ENCODE assay signal across 8 cellular contexts in the genomic region with DNA sequence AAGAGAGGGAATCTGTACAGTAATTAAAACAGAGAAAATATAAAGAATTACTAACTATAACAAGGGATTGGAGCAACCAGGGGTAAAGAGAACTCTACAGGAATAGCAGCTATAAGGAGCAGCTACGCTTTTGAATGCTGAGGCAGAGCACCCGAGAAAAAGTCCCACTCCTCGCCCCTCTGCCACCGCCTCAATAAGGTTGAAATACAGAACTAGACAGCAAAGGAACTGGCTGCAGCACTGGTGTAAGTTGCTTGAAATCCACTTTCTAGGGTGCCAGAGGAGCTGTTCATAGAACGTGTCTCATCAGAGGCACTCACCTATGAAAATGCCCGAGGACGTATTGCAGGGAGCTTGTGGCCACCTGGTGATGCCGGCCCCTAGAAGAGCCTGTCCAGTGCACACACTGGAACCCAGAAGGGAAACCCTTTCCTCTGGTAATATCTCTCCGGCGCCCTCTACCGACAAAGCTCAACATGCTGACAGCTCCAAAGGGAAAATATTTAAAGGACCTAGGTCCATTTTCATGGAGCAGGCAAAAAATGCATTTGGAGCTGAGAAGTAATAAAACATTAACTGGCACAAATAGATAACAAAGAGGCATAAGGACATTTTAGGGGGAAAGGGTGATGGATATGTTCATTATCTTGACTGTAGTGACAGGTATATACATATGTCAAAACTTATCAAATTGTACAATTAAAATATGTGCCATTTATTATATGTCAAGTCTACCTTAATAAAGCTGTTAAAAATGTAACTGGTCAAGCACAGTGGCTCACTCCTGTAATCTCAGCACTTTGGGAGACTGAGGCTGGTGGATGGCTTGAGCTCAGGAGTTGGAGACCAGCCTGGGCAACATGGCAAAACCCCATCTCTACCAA.
DNase-seq lines count a peak whose midpoint lies in the region; ATAC-seq and TF ChIP-seq lines count a peak whose summit lies in the region.

No MANE protein-coding gene starts in this region.

- no peaks in the 10 kb centered on the region for H3K36me3 ChIP-seq in heart right ventricle

- no peaks in the 10 kb centered on the region for H3K9me3 ChIP-seq in heart right ventricle

- no peaks in the 10 kb centered on the region for H3K4me1 ChIP-seq in heart right ventricle

- ATAC-seq in HG03039 (IDR thresholded peaks at IDR 0.05; ENCODE audit: unreplicated experiment) (peak; percentile 76), heart right ventricle (peak in 6 of 8 donors; percentile 25 to 74 (median 52)), HG02678 (IDR thresholded peaks at IDR 0.05; ENCODE audit: unreplicated experiment) (no peak)

- 40 to 44% methylated on average over 11 of the region's 11 CpGs for WGBS in heart right ventricle, 2 donors

- TF ChIP-seq CTCF in AG09309 (IDR thresholded peaks at IDR 0.05; ENCODE audit: control insufficient read depth, insufficient read depth, low read depth, low read length, missing control alignments): peak; percentile 85
- peak; percentile 57 for TF ChIP-seq CTCF in GM12874 (IDR thresholded peaks at IDR 0.05; ENCODE audit: insufficient read depth, low read depth, low read length)
- TF ChIP-seq CTCF in heart right ventricle (IDR thresholded peaks at IDR 0.05): peak; percentile 6 to 71 (median 66)

- H3K27ac ChIP-seq in heart right ventricle: no peak overlapping the region

- DNase-seq in AG09309 (ENCODE audit: low read depth) (peak; percentile 31), NCI-H82 (lab: John Stamatoyannopoulos, UW) (peak; percentile 88), heart right ventricle (peak; percentile 48 to 49), retina (peak; percentile 25)
- DNase-seq in activated T-helper 9 cell treated with anti-CD3 and anti-CD28 coated beads, Interleukin-2, amount 50 U/mL, for 16 hours (ENCODE audit: low read depth): peak; percentile 1

- peaks cover 0 to 3% (median 0%) of the 10 kb centered on the region in 7 donors for H3K27me3 ChIP-seq in heart right ventricle

- intact Hi-C loops in heart right ventricle (cut with DNase I): loop anchor here in 8 of 10 donors (2.0 to 10.0 kb wide), 5 partner anchors 114 to 126 kb away; no protein-coding TSS in a partner anchor

- H3K4me3 ChIP-seq in AG09309 (ENCODE audit: control insufficient read depth, low read depth, low read length) (no peak overlapping the region), heart right ventricle (no peak overlapping the region)

Comparison
In these comparisons a context has a peak if more than half of its experiments do, and no peak if none do; other contexts are left out.
1. DNase-seq: peak in every context shown above with its lines; median percentile 88 in NCI-H82; 48 in heart right ventricle; 31 in AG09309; 25 in retina; 1 in activated T-helper 9 cell treated with anti-CD3 and anti-CD28 coated beads, Interleukin-2, amount 50 U/mL, for 16 hours.